Comparison of ENCODE assay signal across 15 cellular contexts in the genomic region with DNA sequence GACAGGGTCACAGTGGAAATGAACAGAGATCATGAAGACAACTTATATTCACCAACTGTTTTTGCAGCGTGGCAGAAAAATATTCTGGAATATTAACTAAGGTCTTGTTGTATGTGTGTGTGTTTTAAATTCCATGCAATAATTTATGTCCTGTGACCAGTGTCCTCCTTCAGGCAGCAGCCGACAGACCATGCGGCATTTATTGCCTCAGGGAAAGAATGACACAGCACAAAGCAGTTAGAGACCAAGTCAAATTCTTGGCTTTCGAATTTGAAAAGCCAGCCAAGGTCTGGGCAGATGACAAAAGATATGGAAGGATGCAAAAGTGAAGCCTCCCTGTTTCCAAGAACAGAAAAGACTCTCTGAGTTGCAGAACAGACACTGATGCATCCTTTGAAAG.
A peak's percentile ranks its signal among the peaks of the same experiment; 100 is the strongest.
DNase-seq lines count a peak whose midpoint lies in the region; ATAC-seq, FAIRE-seq and TF ChIP-seq lines count a peak whose summit lies in the region.
"Had no signal": no experiment of that assay in that cellular context is flagged by ENCODE, and none has a peak within 500 bp of the region (broad histone marks: within the 10 kb centered on the region; RNA-seq: fewer than 3 reads in every experiment).

No MANE protein-coding gene starts in this region.

- no peak overlapping the region for H3K4me2 ChIP-seq in astrocyte (ENCODE audit: low read length)

- peak; percentile 79 for ATAC-seq in Right ventricle myocardium inferior
- no peak for ATAC-seq in activated naive CD4-positive, alpha-beta T cell treated with anti-CD3 and anti-CD28 coated beads, Interleukin-2, amount 50 U/mL, for 72 hours
- no peak for ATAC-seq in GM21786 (IDR thresholded peaks at IDR 0.05; ENCODE audit: unreplicated experiment)

- H3K36me3 ChIP-seq in astrocyte (ENCODE audit: insufficient read depth, low read length) (no peaks in the 10 kb centered on the region), iPS DF 6.9 (ENCODE audit: control insufficient read depth, insufficient read depth, low read length) (no peaks in the 10 kb centered on the region)
- H3K36me3 ChIP-seq: cardiac muscle cell had no signal

- H3K27me3 ChIP-seq in astrocyte (ENCODE audit: insufficient read depth, low read length) = no peaks in the 10 kb centered on the region
- H3K27me3 ChIP-seq in iPS DF 6.9 (ENCODE audit: control insufficient read depth, insufficient read depth, low read length) = peaks cover 6% of the 10 kb centered on the region; the same call in 1 of the 2 replicates
- H3K27me3 ChIP-seq: cardiac muscle cell had no signal

- H3K27ac ChIP-seq in astrocyte (ENCODE audit: low read depth, low read length) (no peak overlapping the region), iPS DF 6.9 (ENCODE audit: low read length) (no peak overlapping the region)
- H3K27ac ChIP-seq: cardiac muscle cell had no signal

- no CpG with 5 or more reads among the region's 4 CpGs for WGBS in iPS DF 6.9 (ENCODE audit: insufficient coverage, insufficient read length)

- peaks cover 18% of the 10 kb centered on the region for H3K9me3 Mint-ChIP-seq in astrocyte (ENCODE audit: unreplicated experiment)
- H3K9me3 Mint-ChIP-seq in activated naive CD4-positive, alpha-beta T cell treated with anti-CD3 and anti-CD28 coated beads, Interleukin-2, amount 50 U/mL, for 72 hours = peaks cover 0 to 6% of the 10 kb centered on the region in 2 donors
- H3K9me3 Mint-ChIP-seq in activated CD4-positive, alpha-beta T cell treated with anti-CD3 and anti-CD28 coated beads, Interleukin-2, amount 10 ng/mL, durations not matched to agents 7 days and 5 days = peaks cover 5% of the 10 kb centered on the region

- peak overlapping the region; percentile 21 for H3K27ac Mint-ChIP-seq in astrocyte (ENCODE audit: unreplicated experiment)
- H3K27ac Mint-ChIP-seq in activated naive CD4-positive, alpha-beta T cell treated with anti-CD3 and anti-CD28 coated beads, Interleukin-2, amount 50 U/mL, for 72 hours = no peak overlapping the region
- H3K27ac Mint-ChIP-seq in activated CD4-positive, alpha-beta T cell treated with anti-CD3 and anti-CD28 coated beads, Interleukin-2, amount 10 ng/mL, durations not matched to agents 7 days and 5 days = no peak overlapping the region

- H3K27me3 Mint-ChIP-seq in astrocyte (ENCODE audit: low read depth, unreplicated experiment) = peaks cover 14% of the 10 kb centered on the region
- H3K27me3 Mint-ChIP-seq in activated CD4-positive, alpha-beta T cell treated with anti-CD3 and anti-CD28 coated beads, Interleukin-2, amount 10 ng/mL, durations not matched to agents 7 days and 5 days = no peaks in the 10 kb centered on the region

- no peak overlapping the region for H2AFZ ChIP-seq in astrocyte (ENCODE audit: low read depth, low read length)

- no peaks in the 10 kb centered on the region for H3K79me2 ChIP-seq in astrocyte (ENCODE audit: insufficient read depth, low read length)

- POLR2A ChIA-PET in activated CD4-positive, alpha-beta T cell treated with anti-CD3 and anti-CD28 coated beads, Interleukin-2, amount 10 ng/mL, durations not matched to agents 7 days and 5 days (lab: Charles Lee) = no interaction called here

- peaks cover 21% of the 10 kb centered on the region for H3K36me3 Mint-ChIP-seq in astrocyte (ENCODE audit: low read depth, unreplicated experiment)
- peaks cover 10 to 46% of the 10 kb centered on the region in 2 donors for H3K36me3 Mint-ChIP-seq in activated naive CD4-positive, alpha-beta T cell treated with anti-CD3 and anti-CD28 coated beads, Interleukin-2, amount 50 U/mL, for 72 hours
- H3K36me3 Mint-ChIP-seq in activated CD4-positive, alpha-beta T cell treated with anti-CD3 and anti-CD28 coated beads, Interleukin-2, amount 10 ng/mL, durations not matched to agents 7 days and 5 days (ENCODE audit: low read depth) = peaks cover 54% of the 10 kb centered on the region

- H3K9ac ChIP-seq in astrocyte (ENCODE audit: low read length) = no peak overlapping the region

- H3K4me3 Mint-ChIP-seq in astrocyte (ENCODE audit: unreplicated experiment) = no peak overlapping the region
- H3K4me3 Mint-ChIP-seq in activated CD4-positive, alpha-beta T cell treated with anti-CD3 and anti-CD28 coated beads, Interleukin-2, amount 10 ng/mL, durations not matched to agents 7 days and 5 days = no peak overlapping the region

- no peak for DNase-seq in Right ventricle myocardium inferior (ENCODE audit: missing footprints)
- no peak for DNase-seq in cardiac septum (ENCODE audit: low spot score)
- DNase-seq in astrocyte (ENCODE audit: low read depth) = peak; percentile 50
- DNase-seq in iPS DF 6.9 (ENCODE audit: low read depth, low spot score) = peak; percentile 54
- DNase-seq in urothelium cell line (ENCODE audit: low spot score) = no peak
- no peak for DNase-seq in activated naive CD4-positive, alpha-beta T cell treated with anti-CD3 and anti-CD28 coated beads, Interleukin-2, amount 50 U/mL, for 72 hours (ENCODE audit: low spot score in 2 of 2)
- no peak for DNase-seq in activated CD4-positive, alpha-beta T cell treated with anti-CD3 and anti-CD28 coated beads, Interleukin-2, amount 10 ng/mL, durations not matched to agents 7 days and 5 days
- DNase-seq: activated naive CD4-positive, alpha-beta T cell; Calu3; hippocampal formation; NCI-H1694 treated with DMSO at 0.1 percent for 48 hours; NCI-H69; SHP77 treated with DMSO at 0.1 percent for 48 hours had no signal

- H3K9me3 ChIP-seq in astrocyte (ENCODE audit: insufficient read depth, low read depth, low read length) (peaks cover 5% of the 10 kb centered on the region), iPS DF 6.9 (ENCODE audit: control insufficient read depth, insufficient read depth, low read length) (no peaks in the 10 kb centered on the region; the same call in 1 of the 2 replicates)

- H4K20me1 ChIP-seq in astrocyte (ENCODE audit: insufficient read depth, low read length) = no peaks in the 10 kb centered on the region

- TF ChIP-seq CTCF in astrocyte (IDR thresholded peaks at IDR 0.05; ENCODE audit: insufficient read depth, low read depth, low read length) = no peak

- H3K4me3 ChIP-seq in astrocyte (ENCODE audit: insufficient read depth, low read depth, low read length) (no peak overlapping the region), iPS DF 6.9 (ENCODE audit: low read length) (no peak overlapping the region)
- H3K4me3 ChIP-seq: cardiac muscle cell had no signal

- FAIRE-seq in astrocyte (lab: Jason Lieb, UNC) = peak; percentile 70
- peak; percentile 83 for FAIRE-seq in urothelium cell line (lab: Jason Lieb, UNC)

- CTCF ChIA-PET in activated CD4-positive, alpha-beta T cell treated with anti-CD3 and anti-CD28 coated beads, Interleukin-2, amount 10 ng/mL, durations not matched to agents 7 days and 5 days (lab: Charles Lee) = no interaction called here

- peaks cover 11% of the 10 kb centered on the region for H3K4me1 Mint-ChIP-seq in astrocyte (ENCODE audit: low read depth, unreplicated experiment)
- H3K4me1 Mint-ChIP-seq in activated CD4-positive, alpha-beta T cell treated with anti-CD3 and anti-CD28 coated beads, Interleukin-2, amount 10 ng/mL, durations not matched to agents 7 days and 5 days = no peaks in the 10 kb centered on the region

- intact Hi-C loops in Right ventricle myocardium inferior (cut with DNase I) = no loop called here
- intact Hi-C loops in cardiac septum (cut with DNase I) = no loop called here

- H3K4me1 ChIP-seq in astrocyte (ENCODE audit: insufficient read depth, low read length) (no peaks in the 10 kb centered on the region), iPS DF 6.9 (ENCODE audit: control insufficient read depth, insufficient read depth, low read length) (no peaks in the 10 kb centered on the region; the same call in 1 of the 2 replicates)

Comparison
In these comparisons a context has a peak if more than half of its experiments do, and no peak if none do; other contexts are left out.
1. DNase-seq: peak in astrocyte (single experiment) and iPS DF 6.9 (single experiment); none in Right ventricle myocardium inferior (single experiment), cardiac septum (single experiment), urothelium cell line (single experiment), activated naive CD4-positive, alpha-beta T cell treated with anti-CD3 and anti-CD28 coated beads, Interleukin-2, amount 50 U/mL, for 72 hours (0 of 2) and activated CD4-positive, alpha-beta T cell treated with anti-CD3 and anti-CD28 coated beads, Interleukin-2, amount 10 ng/mL, durations not matched to agents 7 days and 5 days (single experiment).